33 cellular contexts compared by ENCODE assay signal in genomic region chr16:10103700-10104099, GRCh38.
"Had no signal": no experiment of that assay in that cellular context is flagged by ENCODE, and none has a peak within 500 bp of the region (broad histone marks: within the 10 kb centered on the region; RNA-seq: fewer than 3 reads in every experiment).

No MANE protein-coding gene starts in this region.

- H3K4me1 ChIP-seq: heart right ventricle had no signal

- H3K4me2 ChIP-seq: hepatocyte had no signal

- H3K9me3 ChIP-seq: esophagus muscularis mucosa, gastroesophageal sphincter, heart right ventricle had no signal

- H3K4me3 Mint-ChIP-seq: activated CD4-positive, alpha-beta memory T cell treated with anti-CD3 and anti-CD28 coated beads for 36 hours; activated CD4-positive, alpha-beta T cell treated with anti-CD3 and anti-CD28 coated beads for 36 hours; activated CD4-positive, alpha-beta T cell treated with anti-CD3 and anti-CD28 coated beads, Interleukin-2, amount 10 ng/mL, durations not matched to agents 24 days and 14 days; activated CD8-positive, alpha-beta memory T cell treated with anti-CD3 and anti-CD28 coated beads, Interleukin-2, amount 10 ng/mL, durations not matched to agents 7 days and 5 days; activated CD8-positive, alpha-beta T cell treated with anti-CD3 and anti-CD28 coated beads, Interleukin-2, amount 10 ng/mL, durations not matched to agents 7 days and 5 days; activated naive CD4-positive, alpha-beta T cell treated with anti-CD3 and anti-CD28 coated beads, Interleukin-2, amount 10 ng/mL, durations not matched to agents 7 days and 5 days; activated naive CD8-positive, alpha-beta T cell treated with anti-CD3 and anti-CD28 coated beads, Interleukin-2, amount 10 ng/mL, durations not matched to agents 7 days and 5 days; activated T-helper 1 cell treated with anti-CD3 and anti-CD28 coated beads, Interleukin-12 subunit alpha, Interleukin-12 subunit beta, Interleukin-2, Interleukin-4 antibody, amounts not matched to agents 30 ng/mL and 10 ng/mL and 1 ng/mL, durations not matched to agents 14 hours and 24 hours and 36 hours; central memory CD8-positive, alpha-beta T cell; dendritic cell treated with granulocyte-macrophage colony-stimulating factor and Interleukin-4, amounts not matched to agents 40 ng/mL and 50 ng/mL, for 4 days; effector memory CD8-positive, alpha-beta T cell; T-helper 2 cell treated with Interferon-gamma antibody and Interleukin-4, amounts not matched to agents 5 μg/mL and 100 μg/mL, for 36 hours had no signal

- H3K27ac Mint-ChIP-seq: activated CD4-positive, alpha-beta memory T cell treated with anti-CD3 and anti-CD28 coated beads for 36 hours; activated CD4-positive, alpha-beta T cell treated with anti-CD3 and anti-CD28 coated beads for 36 hours; activated CD4-positive, alpha-beta T cell treated with anti-CD3 and anti-CD28 coated beads, Interleukin-2, amount 10 ng/mL, durations not matched to agents 24 days and 14 days; activated CD8-positive, alpha-beta memory T cell treated with anti-CD3 and anti-CD28 coated beads, Interleukin-2, amount 10 ng/mL, durations not matched to agents 7 days and 5 days; activated CD8-positive, alpha-beta T cell treated with anti-CD3 and anti-CD28 coated beads, Interleukin-2, amount 10 ng/mL, durations not matched to agents 7 days and 5 days; activated naive CD4-positive, alpha-beta T cell treated with anti-CD3 and anti-CD28 coated beads, Interleukin-2, amount 10 ng/mL, durations not matched to agents 7 days and 5 days; activated naive CD4-positive, alpha-beta T cell treated with anti-CD3 and anti-CD28 coated beads, Interleukin-2, amount 50 U/mL, for 72 hours; activated naive CD8-positive, alpha-beta T cell treated with anti-CD3 and anti-CD28 coated beads, Interleukin-2, amount 10 ng/mL, durations not matched to agents 7 days and 5 days; activated T-helper 1 cell treated with anti-CD3 and anti-CD28 coated beads, Interleukin-12 subunit alpha, Interleukin-12 subunit beta, Interleukin-2, Interleukin-4 antibody, amounts not matched to agents 30 ng/mL and 10 ng/mL and 1 ng/mL, durations not matched to agents 14 hours and 24 hours and 36 hours; activated T-helper 2 cell treated with anti-CD3 and anti-CD28 coated beads, Interferon-gamma antibody, Interleukin-2, Interleukin-4, amounts not matched to agents 10 μg/mL and 5 μg/mL and 100 μg/mL, durations not matched to agents 14 hours and 24 hours and 36 hours; dendritic cell treated with granulocyte-macrophage colony-stimulating factor and Interleukin-4, amounts not matched to agents 40 ng/mL and 50 ng/mL, for 4 days; effector memory CD8-positive, alpha-beta T cell; T-helper 2 cell treated with Interferon-gamma antibody and Interleukin-4, amounts not matched to agents 5 μg/mL and 100 μg/mL, for 36 hours had no signal

- ATAC-seq: activated CD4-positive, alpha-beta T cell treated with anti-CD3 and anti-CD28 coated beads for 36 hours; activated CD8-positive, alpha-beta memory T cell treated with anti-CD3 and anti-CD28 coated beads, Interleukin-2, amount 10 ng/mL, durations not matched to agents 7 days and 5 days; activated CD8-positive, alpha-beta T cell treated with anti-CD3 and anti-CD28 coated beads, Interleukin-2, amount 10 ng/mL, durations not matched to agents 7 days and 5 days; activated naive CD4-positive, alpha-beta T cell treated with anti-CD3 and anti-CD28 coated beads, Interleukin-2, amount 50 U/mL, for 72 hours; effector memory CD8-positive, alpha-beta T cell; gastroesophageal sphincter; heart right ventricle had no signal

- H3K79me2 ChIP-seq: hepatocyte had no signal

- H3K27me3 Mint-ChIP-seq: activated CD4-positive, alpha-beta memory T cell treated with anti-CD3 and anti-CD28 coated beads for 36 hours; activated CD4-positive, alpha-beta T cell treated with anti-CD3 and anti-CD28 coated beads, Interleukin-2, amount 10 ng/mL, durations not matched to agents 24 days and 14 days; activated CD8-positive, alpha-beta memory T cell treated with anti-CD3 and anti-CD28 coated beads, Interleukin-2, amount 10 ng/mL, durations not matched to agents 7 days and 5 days; activated naive CD4-positive, alpha-beta T cell treated with anti-CD3 and anti-CD28 coated beads, Interleukin-2, amount 10 ng/mL, durations not matched to agents 7 days and 5 days; activated naive CD8-positive, alpha-beta T cell treated with anti-CD3 and anti-CD28 coated beads, Interleukin-2, amount 10 ng/mL, durations not matched to agents 7 days and 5 days; dendritic cell treated with granulocyte-macrophage colony-stimulating factor and Interleukin-4, amounts not matched to agents 40 ng/mL and 50 ng/mL, for 4 days had no signal

- H3K36me3 Mint-ChIP-seq: activated CD4-positive, alpha-beta memory T cell treated with anti-CD3 and anti-CD28 coated beads for 36 hours; activated CD8-positive, alpha-beta memory T cell treated with anti-CD3 and anti-CD28 coated beads, Interleukin-2, amount 10 ng/mL, durations not matched to agents 7 days and 5 days; activated naive CD4-positive, alpha-beta T cell treated with anti-CD3 and anti-CD28 coated beads, Interleukin-2, amount 10 ng/mL, durations not matched to agents 7 days and 5 days; activated naive CD4-positive, alpha-beta T cell treated with anti-CD3 and anti-CD28 coated beads, Interleukin-2, amount 50 U/mL, for 72 hours; activated naive CD8-positive, alpha-beta T cell treated with anti-CD3 and anti-CD28 coated beads, Interleukin-2, amount 10 ng/mL, durations not matched to agents 7 days and 5 days had no signal

- H2AFZ ChIP-seq: hepatocyte had no signal

- H3K27ac ChIP-seq: brain microvascular endothelial cell, coronary artery, heart right ventricle, hepatocyte had no signal

- H3K4me1 Mint-ChIP-seq: activated CD4-positive, alpha-beta T cell treated with anti-CD3 and anti-CD28 coated beads for 36 hours; activated CD4-positive, alpha-beta T cell treated with anti-CD3 and anti-CD28 coated beads, Interleukin-2, amount 10 ng/mL, durations not matched to agents 24 days and 14 days; activated CD8-positive, alpha-beta memory T cell treated with anti-CD3 and anti-CD28 coated beads, Interleukin-2, amount 10 ng/mL, durations not matched to agents 7 days and 5 days; activated naive CD4-positive, alpha-beta T cell treated with anti-CD3 and anti-CD28 coated beads, Interleukin-2, amount 10 ng/mL, durations not matched to agents 7 days and 5 days; activated naive CD8-positive, alpha-beta T cell treated with anti-CD3 and anti-CD28 coated beads, Interleukin-2, amount 10 ng/mL, durations not matched to agents 7 days and 5 days; central memory CD8-positive, alpha-beta T cell had no signal

- H3K9me3 Mint-ChIP-seq: activated T-helper 1 cell treated with anti-CD3 and anti-CD28 coated beads, Interleukin-12 subunit alpha, Interleukin-12 subunit beta, Interleukin-2, Interleukin-4 antibody, amounts not matched to agents 30 ng/mL and 10 ng/mL and 1 ng/mL, durations not matched to agents 14 hours and 24 hours and 36 hours; activated T-helper 2 cell treated with anti-CD3 and anti-CD28 coated beads, Interferon-gamma antibody, Interleukin-2, Interleukin-4, amounts not matched to agents 10 μg/mL and 5 μg/mL and 100 μg/mL, durations not matched to agents 14 hours and 24 hours and 36 hours had no signal

- H3K27me3 ChIP-seq: brain microvascular endothelial cell, esophagus muscularis mucosa, gastroesophageal sphincter, hepatocyte had no signal

- H3K36me3 ChIP-seq: brain microvascular endothelial cell, esophagus muscularis mucosa, gastroesophageal sphincter, heart right ventricle had no signal

- DNase-seq: activated CD4-positive, alpha-beta memory T cell treated with anti-CD3 and anti-CD28 coated beads for 36 hours; activated CD4-positive, alpha-beta T cell treated with anti-CD3 and anti-CD28 coated beads for 36 hours; activated CD4-positive, alpha-beta T cell treated with anti-CD3 and anti-CD28 coated beads, Interleukin-2, amount 10 ng/mL, durations not matched to agents 24 days and 14 days; activated CD4-positive, CD25-positive, alpha-beta regulatory T cell; activated CD4-positive, CD25-positive, alpha-beta regulatory T cell treated with anti-CD3 and anti-CD28 coated beads, Interleukin-2, amount 50 U/mL, for 72 hours; activated CD8-positive, alpha-beta memory T cell treated with anti-CD3 and anti-CD28 coated beads, Interleukin-2, amount 10 ng/mL, durations not matched to agents 7 days and 5 days; activated CD8-positive, alpha-beta memory T cell treated with anti-CD3 and anti-CD28 coated beads, Interleukin-2, amount 50 U/mL, for 4 hours; activated CD8-positive, alpha-beta T cell treated with anti-CD3 and anti-CD28 coated beads, Interleukin-2, amount 10 ng/mL, durations not matched to agents 7 days and 5 days; activated effector memory CD4-positive, alpha-beta T cell treated with anti-CD3 and anti-CD28 coated beads, Interleukin-2, amount 50 U/mL, for 16 hours; activated naive CD4-positive, alpha-beta T cell treated with anti-CD3 and anti-CD28 coated beads, Interleukin-2, amount 10 ng/mL, durations not matched to agents 7 days and 5 days; activated naive CD8-positive, alpha-beta T cell treated with anti-CD3 and anti-CD28 coated beads, Interleukin-2, amount 10 ng/mL, durations not matched to agents 7 days and 5 days; activated T-cell treated with anti-CD3 and anti-CD28 coated beads, Interleukin-2, amount 50 U/mL, for 1 hour; activated T-cell treated with anti-CD3 and anti-CD28 coated beads, Interleukin-2, amount 50 U/mL, for 48 hours; anterior cingulate cortex; brain microvascular endothelial cell; dorsolateral prefrontal cortex; effector CD4-positive, alpha-beta T cell; effector memory CD8-positive, alpha-beta T cell; erythroblast; foreskin melanocyte; heart right ventricle had no signal

- H3K4me3 ChIP-seq: coronary artery, dorsolateral prefrontal cortex, esophagus muscularis mucosa, gastroesophageal sphincter, heart right ventricle, hepatocyte had no signal

- FAIRE-seq: astrocyte, bronchial epithelial cell had no signal
